Comparison of ENCODE assay signal across 24 cellular contexts in the genomic region with DNA sequence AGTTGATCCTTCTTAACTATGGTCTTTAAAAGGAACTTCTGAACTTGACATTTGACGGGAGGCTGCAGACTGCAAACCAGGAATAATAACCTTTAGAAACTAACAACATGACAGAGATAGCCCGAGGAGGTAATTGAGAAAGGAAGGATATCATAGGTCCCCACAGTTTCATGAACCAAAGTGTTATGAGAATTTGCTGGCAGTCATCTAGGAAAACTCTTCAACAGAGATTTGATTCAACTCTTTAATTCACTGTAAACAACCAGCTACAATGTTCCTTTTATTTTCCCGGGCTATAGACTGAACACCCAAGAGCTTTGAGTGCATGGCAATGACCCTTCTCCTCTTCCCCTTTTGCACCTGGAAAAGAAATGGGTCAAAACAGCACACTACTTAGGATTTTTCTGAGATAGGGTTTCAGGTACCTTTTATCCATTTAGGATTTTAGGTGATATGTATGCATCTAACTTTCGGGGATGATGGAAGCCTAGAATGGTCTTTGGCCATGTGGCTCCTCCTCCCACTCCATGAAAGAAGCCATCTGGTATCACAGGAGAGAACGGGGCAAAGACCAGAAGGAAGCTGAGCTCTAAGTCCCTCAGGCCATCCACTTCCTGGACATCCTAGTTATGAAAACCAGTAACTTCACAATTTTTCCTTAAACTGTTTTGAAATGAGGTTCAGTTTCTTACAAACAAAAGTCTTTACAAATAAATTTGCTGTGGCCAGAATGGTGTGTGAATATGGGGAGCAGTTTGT. TPM values are rescaled to one million over a fixed set of nuclear protein-coding genes. Genes with fewer than 3 reads are reported as not detected.
DNase-seq lines count a peak whose midpoint lies in the region; ATAC-seq and TF ChIP-seq lines count a peak whose summit lies in the region.
"Had no signal": no experiment of that assay in that cellular context is flagged by ENCODE, and none has a peak within 500 bp of the region (broad histone marks: within the 10 kb centered on the region; RNA-seq: fewer than 3 reads in every experiment).

No MANE protein-coding gene starts in this region.

- no peaks in the 10 kb centered on the region for H3K9me3 ChIP-seq in Loucy (ENCODE audit: insufficient read depth, low read depth, low read length)
- no peaks in the 10 kb centered on the region for H3K9me3 ChIP-seq in uterus
- H3K9me3 ChIP-seq: SK-N-SH had no signal

- intact Hi-C loops in uterus (cut with DNase I; ENCODE audit: low total_unique reads) = no loop called here

- no peak for ATAC-seq in HG03135 (IDR thresholded peaks at IDR 0.05; ENCODE audit: unreplicated experiment)

- H4K20me1 ChIP-seq in Loucy (ENCODE audit: insufficient read depth, low read length, poor library complexity, severe bottlenecking) = no peaks in the 10 kb centered on the region
- H4K20me1 ChIP-seq: BLaER1 had no signal

- no peak for TF ChIP-seq POLR2A in uterus (IDR thresholded peaks at IDR 0.05)

- H3K4me1 ChIP-seq in Loucy (ENCODE audit: insufficient read depth, low read length, poor library complexity, severe bottlenecking) (peaks cover 13% of the 10 kb centered on the region), uterus (no peaks in the 10 kb centered on the region)
- H3K4me1 ChIP-seq: BLaER1 had no signal

- peak overlapping the region; percentile 22 for H3K4me2 ChIP-seq in Loucy (ENCODE audit: low read depth, low read length, poor library complexity, severe bottlenecking)
- H3K4me2 ChIP-seq: BLaER1, PC-9, SK-N-SH had no signal

- H3K36me3 ChIP-seq in Loucy (ENCODE audit: insufficient read depth, low read length) (no peaks in the 10 kb centered on the region), uterus (no peaks in the 10 kb centered on the region)
- H3K36me3 ChIP-seq: BLaER1 had no signal

- no peaks in the 10 kb centered on the region for H3K9me2 ChIP-seq in Loucy (replicated peaks; ENCODE audit: low read depth, low read length)
- H3K9me2 ChIP-seq: SK-N-SH had no signal

- DNase-seq in NCI-H345 treated with DMSO at 0.1 percent for 48 hours (lab: John Stamatoyannopoulos, UW; ENCODE audit: unreplicated experiment) (peak; percentile 1), NCI-H345 (lab: John Stamatoyannopoulos, UW) (no peak), NCI-H69 (lab: John Stamatoyannopoulos, UW) (peak; percentile 19), epidermal melanocyte (ENCODE audit: insufficient read length, low spot score) (peak; percentile 77), uterus (no peak), NAMALWA (ENCODE audit: low spot score) (no peak)
- DNase-seq: CD4-positive, CD25-positive, alpha-beta regulatory T cell; DMS53; GM23248; H7; NCI-H1092 treated with DMSO at 0.1 percent for 48 hours; NCI-H1436; NCI-H187 treated with DMSO at 0.1 percent for 48 hours; NCI-H2171; NCI-H446 treated with DMSO at 0.1 percent for 48 hours; PC-9; SIG-M5; SK-N-SH; SW 1271 had no signal

- H2AFZ ChIP-seq in Loucy (ENCODE audit: low read length) = no peak overlapping the region
- H2AFZ ChIP-seq: GM23248, PC-9 had no signal

- TF ChIP-seq CTCF in Loucy (conservative IDR thresholded peaks at IDR 0.05; ENCODE audit: low read length) = no peak
- TF ChIP-seq CTCF in uterus (IDR thresholded peaks at IDR 0.05) = no peak

- H3K4me3 ChIP-seq in Loucy (ENCODE audit: low read length, poor library complexity, severe bottlenecking) = no peak overlapping the region
- no peak overlapping the region for H3K4me3 ChIP-seq in uterus
- H3K4me3 ChIP-seq: BLaER1, GM23248, PC-9 had no signal

- H3K9ac ChIP-seq in Loucy (ENCODE audit: low read depth, low read length, poor library complexity, severe bottlenecking) = no peak overlapping the region
- H3K9ac ChIP-seq: BLaER1, GM23248, SK-N-SH had no signal

- no peaks in the 10 kb centered on the region for H3K79me2 ChIP-seq in Loucy (ENCODE audit: insufficient read depth, low read length)

- H3K27me3 ChIP-seq in Loucy (ENCODE audit: insufficient read depth, low read length, poor library complexity, severe bottlenecking) (no peaks in the 10 kb centered on the region), uterus (no peaks in the 10 kb centered on the region)
- H3K27me3 ChIP-seq: BLaER1 had no signal

- H3F3A ChIP-seq in Loucy (ENCODE audit: low read depth) = no peaks in the 10 kb centered on the region

- H3K27ac ChIP-seq in uterus = no peak overlapping the region
- H3K27ac ChIP-seq: BLaER1, GM23248, PC-9, RWPE1 had no signal

RNA-seq across cellular contexts. Expression of gene GLT8D2, which starts 23.0 kb away (rescaled TPM):
- total RNA-seq in uterus = 10 to 100 TPM in 3 of 4 donors, 1 to 10 TPM in 1; 2.6 to 93.0 (median 17.7) TPM
- total RNA-seq: CD4-positive, CD25-positive, alpha-beta regulatory T cell; HT-29 had no signal

RNA-seq across cellular contexts. Expression of gene HCFC2, which starts 37.3 kb away (rescaled TPM):
- 10 to 100 TPM in 3 of 4 donors, 1 to 10 TPM in 1; 10.0 to 61.0 (median 29.1) TPM for total RNA-seq in uterus

Comparison
In these comparisons a context has a peak if more than half of its experiments do, and no peak if none do; other contexts are left out.
1. DNase-seq: peak in NCI-H345 treated with DMSO at 0.1 percent for 48 hours (single experiment), NCI-H69 (single experiment) and epidermal melanocyte (single experiment); none in NCI-H345 (single experiment), uterus (0 of 2) and NAMALWA (single experiment).